In genomic region chr9:134329886-134330285, GRCh38 we compare ENCODE assay signal across 13 cellular contexts. TPM values are rescaled to one million over a fixed set of nuclear protein-coding genes. Genes with fewer than 3 reads are reported as not detected.
DNase-seq lines count a peak whose midpoint lies in the region; ATAC-seq and TF ChIP-seq lines count a peak whose summit lies in the region.
"Had no signal": no experiment of that assay in that cellular context is flagged by ENCODE, and none has a peak within 500 bp of the region (broad histone marks: within the 10 kb centered on the region; RNA-seq: fewer than 3 reads in every experiment).

No MANE protein-coding gene starts in this region.

- peaks cover 53% of the 10 kb centered on the region for H3K79me2 ChIP-seq in trophoblast cell (ENCODE audit: control insufficient read depth, insufficient read depth, low read length, poor library complexity)

- H3K36me3 Mint-ChIP-seq in activated CD4-positive, alpha-beta memory T cell treated with anti-CD3 and anti-CD28 coated beads, Interleukin-2, amount 10 ng/mL, durations not matched to agents 7 days and 5 days (ENCODE audit: low read depth): no peaks in the 10 kb centered on the region
- H3K36me3 Mint-ChIP-seq: activated naive CD8-positive, alpha-beta T cell; natural killer cell treated with Interleukin-12 subunit alpha and Interleukin-12 subunit beta and Interleukin-15 and Interleukin-18, amount 100 ng/mL, for 72 hours had no signal

- CTCF ChIA-PET in activated CD4-positive, alpha-beta memory T cell treated with anti-CD3 and anti-CD28 coated beads, Interleukin-2, amount 10 ng/mL, durations not matched to agents 7 days and 5 days (lab: Charles Lee): no interaction called here

- H3K14ac ChIP-seq in trophoblast cell (ENCODE audit: low read length): no peak overlapping the region

- H3K4me3 ChIP-seq in AG10803 (ENCODE audit: low read length) (peak overlapping the region; percentile 75), ascending aorta (peak overlapping the region; percentile 85 to 91), heart left ventricle (peak overlapping the region in 8 of 12 donors; percentile 71 to 99 (median 83)), trophoblast cell (ENCODE audit: low read depth, low read length) (no peak overlapping the region)

- H3K27ac Mint-ChIP-seq in activated CD4-positive, alpha-beta memory T cell treated with anti-CD3 and anti-CD28 coated beads, Interleukin-2, amount 10 ng/mL, durations not matched to agents 7 days and 5 days: no peak overlapping the region
- H3K27ac Mint-ChIP-seq: activated naive CD8-positive, alpha-beta T cell; natural killer cell treated with Interleukin-12 subunit alpha and Interleukin-12 subunit beta and Interleukin-15 and Interleukin-18, amount 100 ng/mL, for 72 hours had no signal

- peak overlapping the region; percentile 90 to 91 for H3K27ac ChIP-seq in ascending aorta
- peak overlapping the region in 11 of 12 donors; percentile 74 to 93 (median 87) for H3K27ac ChIP-seq in heart left ventricle
- H3K27ac ChIP-seq in trophoblast cell (ENCODE audit: low read depth, low read length): no peak overlapping the region

- no peak overlapping the region for H4K12ac ChIP-seq in trophoblast cell (ENCODE audit: low read depth, low read length)

- WGBS in heart left ventricle, 4 donors: 25 to 31% (median 26%) methylated on average over 5 of the region's 5 CpGs
- no CpG with 5 or more reads among the region's 5 CpGs for WGBS in trophoblast cell (ENCODE audit: extremely low coverage, insufficient coverage, insufficient read length)

- H3K27me3 Mint-ChIP-seq in activated CD4-positive, alpha-beta memory T cell treated with anti-CD3 and anti-CD28 coated beads, Interleukin-2, amount 10 ng/mL, durations not matched to agents 7 days and 5 days: peaks cover 20% of the 10 kb centered on the region
- H3K27me3 Mint-ChIP-seq: activated naive CD8-positive, alpha-beta T cell; natural killer cell treated with Interleukin-12 subunit alpha and Interleukin-12 subunit beta and Interleukin-15 and Interleukin-18, amount 100 ng/mL, for 72 hours had no signal

- no peak overlapping the region for H4K8ac ChIP-seq in trophoblast cell (ENCODE audit: low read depth, low read length)

- ATAC-seq in heart left ventricle (peak in 2 of 4 donors; percentile 3 to 12), HG03045 (IDR thresholded peaks at IDR 0.05; ENCODE audit: unreplicated experiment) (no peak)
- ATAC-seq: natural killer cell treated with Interleukin-12 subunit alpha and Interleukin-12 subunit beta and Interleukin-15 and Interleukin-18, amount 100 ng/mL, for 72 hours; PC-3 had no signal

- no peak overlapping the region for H2BK12ac ChIP-seq in trophoblast cell (ENCODE audit: low read length)

- H3K9me3 ChIP-seq in ascending aorta (no peaks in the 10 kb centered on the region), heart left ventricle (no peaks in the 10 kb centered on the region), trophoblast cell (ENCODE audit: insufficient read depth, low read depth, low read length) (peaks cover 2% of the 10 kb centered on the region)
- H3K9me3 ChIP-seq: MG63 had no signal

- H3K9ac ChIP-seq in trophoblast cell (ENCODE audit: low read length): no peak overlapping the region

- H3K4me2 ChIP-seq in trophoblast cell (ENCODE audit: low read length): no peak overlapping the region

- TF ChIP-seq CTCF in AG10803 (conservative IDR thresholded peaks at IDR 0.05; ENCODE audit: low read length) (no peak), ascending aorta (IDR thresholded peaks at IDR 0.05) (no peak), heart left ventricle (IDR thresholded peaks at IDR 0.05) (no peak)

- no peak overlapping the region for H4K91ac ChIP-seq in trophoblast cell (ENCODE audit: low read depth, low read length)

- no peak overlapping the region for H2AFZ ChIP-seq in trophoblast cell (ENCODE audit: insufficient read depth, low read length, poor library complexity)

- no peak for DNase-seq in AG10803 (ENCODE audit: low read depth)
- no peak for DNase-seq in ascending aorta (ENCODE audit: low spot score in 2 of 2)
- DNase-seq in heart left ventricle: peak in 3 of 5 donors; percentile 52 to 68 (median 66)
- no peak for DNase-seq in trophoblast cell
- DNase-seq in activated CD4-positive, alpha-beta memory T cell treated with anti-CD3 and anti-CD28 coated beads, Interleukin-2, amount 10 ng/mL, durations not matched to agents 7 days and 5 days: no peak
- DNase-seq in NCI-H1930 (lab: John Stamatoyannopoulos, UW): no peak
- DNase-seq in globus pallidus (ENCODE audit: low spot score): no peak
- DNase-seq: activated CD4-positive, alpha-beta T cell treated with anti-CD3 and anti-CD28 coated beads for 4 hours; PC-3 had no signal

- no peaks in the 10 kb centered on the region for H3K9me3 Mint-ChIP-seq in activated CD4-positive, alpha-beta memory T cell treated with anti-CD3 and anti-CD28 coated beads, Interleukin-2, amount 10 ng/mL, durations not matched to agents 7 days and 5 days
- H3K9me3 Mint-ChIP-seq: natural killer cell treated with Interleukin-12 subunit alpha and Interleukin-12 subunit beta and Interleukin-15 and Interleukin-18, amount 100 ng/mL, for 72 hours had no signal

- H3K4me1 ChIP-seq in ascending aorta: peaks cover 21 to 72% of the 10 kb centered on the region in 2 donors
- H3K4me1 ChIP-seq in heart left ventricle: peaks cover 46 to 87% (median 78%) of the 10 kb centered on the region in 12 donors
- H3K4me1 ChIP-seq in trophoblast cell (ENCODE audit: control insufficient read depth in 1 of 2, insufficient read depth in 2 of 2, low read length in 2 of 2): peaks cover 32 to 35% of the 10 kb centered on the region in 2 experiments

- H3K4ac ChIP-seq in trophoblast cell (ENCODE audit: low read depth, low read length): peak overlapping the region; percentile 48

- H2BK5ac ChIP-seq in trophoblast cell (ENCODE audit: low read depth, low read length, poor library complexity): no peak overlapping the region

- peaks cover 2% of the 10 kb centered on the region for H3K4me1 Mint-ChIP-seq in activated CD4-positive, alpha-beta memory T cell treated with anti-CD3 and anti-CD28 coated beads, Interleukin-2, amount 10 ng/mL, durations not matched to agents 7 days and 5 days

- no peak for TF ChIP-seq POLR2A in heart left ventricle (IDR thresholded peaks at IDR 0.05)

- H3K36me3 ChIP-seq in ascending aorta (no peaks in the 10 kb centered on the region), heart left ventricle (no peaks in the 10 kb centered on the region), trophoblast cell (ENCODE audit: control insufficient read depth in 1 of 2, insufficient read depth in 2 of 2, low read length in 2 of 2) (no peaks in the 10 kb centered on the region)

- H3K4me3 Mint-ChIP-seq in activated CD4-positive, alpha-beta memory T cell treated with anti-CD3 and anti-CD28 coated beads, Interleukin-2, amount 10 ng/mL, durations not matched to agents 7 days and 5 days: no peak overlapping the region
- H3K4me3 Mint-ChIP-seq: activated naive CD8-positive, alpha-beta T cell; natural killer cell treated with Interleukin-12 subunit alpha and Interleukin-12 subunit beta and Interleukin-15 and Interleukin-18, amount 100 ng/mL, for 72 hours had no signal

- peaks cover 18% of the 10 kb centered on the region for H3K79me1 ChIP-seq in trophoblast cell (ENCODE audit: low read length)

- H3K27me3 ChIP-seq in ascending aorta: no peaks in the 10 kb centered on the region
- H3K27me3 ChIP-seq in heart left ventricle: no peaks in the 10 kb centered on the region
- no peaks in the 10 kb centered on the region for H3K27me3 ChIP-seq in trophoblast cell (ENCODE audit: insufficient read depth, low read length)
- H3K27me3 ChIP-seq: MG63 had no signal

- H3K18ac ChIP-seq in trophoblast cell (ENCODE audit: low read length): peak overlapping the region; percentile 15

- H2BK120ac ChIP-seq in trophoblast cell (ENCODE audit: insufficient read depth, low read length, poor library complexity): no peak overlapping the region

- H3K23ac ChIP-seq in trophoblast cell (ENCODE audit: low read length): no peak overlapping the region

- H2AK5ac ChIP-seq in trophoblast cell (ENCODE audit: low read length): no peak overlapping the region

- POLR2A ChIA-PET in activated CD4-positive, alpha-beta memory T cell treated with anti-CD3 and anti-CD28 coated beads, Interleukin-2, amount 10 ng/mL, durations not matched to agents 7 days and 5 days (lab: Charles Lee): no interaction called here

- intact Hi-C loops in ascending aorta (cut with DNase I) (loop anchor here (1.0 to 5.0 kb wide), 7 partner anchors 28 to 1762 kb away; partner anchors contain the start of genes BRD3OS, CAMSAP1 and COL5A1), heart left ventricle (cut with DNase I) (loop anchor here (2.0 to 10.0 kb wide), 15 partner anchors 37 to 263 kb away; partner anchors contain the start of gene BRD3 (in 1 of the 10))

RNA-seq across cellular contexts. Expression of gene RXRA, which starts 3.6 kb away (rescaled TPM):
- total RNA-seq in ascending aorta (64.1 TPM), heart left ventricle (10 to 100 TPM; 45.5 to 87.9 (median 52.9) TPM)
- 10 to 100 TPM; 54.9 to 55.8 TPM for polyA plus RNA-seq in heart left ventricle
- polyA plus RNA-seq in trophoblast cell (2013): 31.7 and 33.2 TPM in 2 replicates
- 1 to 10 TPM; 7.0 to 7.8 TPM for total RNA-seq in activated CD4-positive, alpha-beta memory T cell treated with anti-CD3 and anti-CD28 coated beads, Interleukin-2, amount 10 ng/mL, durations not matched to agents 7 days and 5 days

Comparison
In these comparisons a context has a peak if more than half of its experiments do, and no peak if none do; other contexts are left out.
1. DNase-seq: peak in heart left ventricle (3 of 5); none in AG10803 (single experiment), ascending aorta (0 of 2), trophoblast cell (0 of 2), activated CD4-positive, alpha-beta memory T cell treated with anti-CD3 and anti-CD28 coated beads, Interleukin-2, amount 10 ng/mL, durations not matched to agents 7 days and 5 days (single experiment), NCI-H1930 (0 of 2) and globus pallidus (single experiment).